Comparison of ENCODE assay signal across 15 cellular contexts in genomic region chr11:122114976-122115375, GRCh38. TPM values are rescaled to one million over a fixed set of nuclear protein-coding genes. Genes with fewer than 3 reads are reported as not detected.
DNase-seq lines count a peak whose midpoint lies in the region; ATAC-seq and TF ChIP-seq lines count a peak whose summit lies in the region.
"Had no signal": no experiment of that assay in that cellular context is flagged by ENCODE, and none has a peak within 500 bp of the region (broad histone marks: within the 10 kb centered on the region; RNA-seq: fewer than 3 reads in every experiment).

No MANE protein-coding gene starts in this region.

- peaks cover 58% of the 10 kb centered on the region for H4K20me1 ChIP-seq in osteoblast (ENCODE audit: insufficient read depth, low read length)

- DNase-seq in HFFc6 (no peak), breast epithelium (ENCODE audit: low spot score in 2 of 2) (no peak), osteoblast (ENCODE audit: insufficient read length, low spot score, missing footprints) (no peak), vagina (ENCODE audit: extremely low spot score in 2 of 2) (no peak), lower leg skin (ENCODE audit: low spot score in 2 of 2) (no peak), dedifferentiated amniotic fluid mesenchymal stem cell (ENCODE audit: extremely low spot score) (no peak)
- DNase-seq: CD8-positive, alpha-beta memory T cell; NCI-H1417 treated with DMSO at 0.1 percent for 48 hours; NCI-H2029 treated with DMSO at 0.1 percent for 48 hours; NCI-H2171; NCI-H446 treated with DMSO at 0.1 percent for 48 hours; NK-92 treated with Interleukin-12 subunit alpha and Interleukin-12 subunit beta, amount 100 ng/mL, for 24 hours; Peyer's patch had no signal

- no peak for TF ChIP-seq CTCF in HFFc6 (IDR thresholded peaks at IDR 0.05)
- TF ChIP-seq CTCF in breast epithelium (IDR thresholded peaks at IDR 0.05): no peak
- TF ChIP-seq CTCF in osteoblast (IDR thresholded peaks at IDR 0.05; ENCODE audit: extremely low read depth, low read depth, low read length): no peak
- no peak for TF ChIP-seq CTCF in vagina (IDR thresholded peaks at IDR 0.05)
- no peak for TF ChIP-seq CTCF in lower leg skin (IDR thresholded peaks at IDR 0.05)

- H3K4me1 ChIP-seq in breast epithelium (peaks cover 0 to 3% of the 10 kb centered on the region in 2 donors), osteoblast (ENCODE audit: insufficient read depth, low read length) (peaks cover 68% of the 10 kb centered on the region), vagina (peaks cover 16% of the 10 kb centered on the region)
- H3K4me1 ChIP-seq: Peyer's patch, SJSA1 had no signal

- peaks cover 87% of the 10 kb centered on the region for H3K36me3 Mint-ChIP-seq in HFFc6 (ENCODE audit: low read depth)
- H3K36me3 Mint-ChIP-seq: CD8-positive, alpha-beta memory T cell had no signal

- no peaks in the 10 kb centered on the region for H3K27me3 ChIP-seq in breast epithelium
- no peaks in the 10 kb centered on the region for H3K27me3 ChIP-seq in osteoblast (ENCODE audit: insufficient read depth, low read length)
- H3K27me3 ChIP-seq in vagina: no peaks in the 10 kb centered on the region
- H3K27me3 ChIP-seq: Peyer's patch, SJSA1 had no signal

- no peak overlapping the region for H3K4me3 Mint-ChIP-seq in HFFc6
- H3K4me3 Mint-ChIP-seq: CD8-positive, alpha-beta memory T cell had no signal

- no peaks in the 10 kb centered on the region for H3K9me3 Mint-ChIP-seq in HFFc6

- WGBS in lower leg skin, 2 donors: 68 to 77% methylated on average over 2 of the region's 2 CpGs

- peak overlapping the region; percentile 27 for H3K4me2 ChIP-seq in osteoblast (ENCODE audit: insufficient read depth, low read length)

- H3K36me3 ChIP-seq in breast epithelium (no peaks in the 10 kb centered on the region), osteoblast (ENCODE audit: insufficient read depth, low read length) (peaks cover 85% of the 10 kb centered on the region), vagina (no peaks in the 10 kb centered on the region)
- H3K36me3 ChIP-seq: Peyer's patch had no signal

- H3K4me3 ChIP-seq in breast epithelium: no peak overlapping the region
- no peak overlapping the region for H3K4me3 ChIP-seq in osteoblast (ENCODE audit: insufficient read depth, low read length)
- H3K4me3 ChIP-seq in vagina: no peak overlapping the region
- no peak overlapping the region for H3K4me3 ChIP-seq in lower leg skin (ENCODE audit: low read depth, poor library complexity, severe bottlenecking)
- H3K4me3 ChIP-seq: Peyer's patch, SJSA1 had no signal

- no peaks in the 10 kb centered on the region; the same call in none of the 2 replicates for H3K27me3 Mint-ChIP-seq in HFFc6 (ENCODE audit: insufficient read depth)

- no peak for ATAC-seq in HG02852 (IDR thresholded peaks at IDR 0.05; ENCODE audit: unreplicated experiment)

- peak overlapping the region; percentile 65 for H3K27ac Mint-ChIP-seq in HFFc6
- H3K27ac Mint-ChIP-seq: CD8-positive, alpha-beta memory T cell had no signal

- no peak overlapping the region for H2AFZ ChIP-seq in osteoblast (ENCODE audit: low read length)

- no peaks in the 10 kb centered on the region for H3K9me3 ChIP-seq in breast epithelium
- H3K9me3 ChIP-seq in osteoblast (ENCODE audit: low read depth, low read length): no peaks in the 10 kb centered on the region
- H3K9me3 ChIP-seq in vagina: no peaks in the 10 kb centered on the region
- H3K9me3 ChIP-seq: Peyer's patch, SJSA1 had no signal

- intact Hi-C loops in breast epithelium (cut with DNase I; ENCODE audit: low total_unique reads): no loop called here
- intact Hi-C loops in vagina (cut with DNase I): no loop called here
- intact Hi-C loops in lower leg skin (cut with DNase I; ENCODE audit: low total_unique reads): no loop called here

- peaks cover 88% of the 10 kb centered on the region for H3K79me2 ChIP-seq in osteoblast (ENCODE audit: insufficient read depth, low read length)

- peaks cover 87% of the 10 kb centered on the region for H3K4me1 Mint-ChIP-seq in HFFc6 (ENCODE audit: low read depth)
- H3K4me1 Mint-ChIP-seq: CD8-positive, alpha-beta memory T cell had no signal

- H3K27ac ChIP-seq in breast epithelium: peak overlapping the region; percentile 39 to 74
- peak overlapping the region; percentile 35 for H3K27ac ChIP-seq in osteoblast (ENCODE audit: low read depth, low read length)
- H3K27ac ChIP-seq in vagina: peak overlapping the region; percentile 58
- H3K27ac ChIP-seq: Peyer's patch, SJSA1 had no signal

- TF ChIP-seq POLR2A in breast epithelium (IDR thresholded peaks at IDR 0.05) (no peak), vagina (IDR thresholded peaks at IDR 0.05) (no peak), lower leg skin (IDR thresholded peaks at IDR 0.05) (no peak)

RNA-seq across cellular contexts. Expression of gene BLID, which starts 1.0 kb away (rescaled TPM):
- total RNA-seq in HFFc6 (2021; fragmentation: NEBNext Ultra II Directional; extraction: Animal tissue kit (Norgen Biotek cat#: 25700)): 1 to 10 TPM in 5 of 6 experiments, under 1 TPM in 1; 0.85 to 1.6 (median 1.2) TPM
- 1 to 10 TPM; 2.0 to 2.8 (median 2.4) TPM for total RNA-seq in breast epithelium
- total RNA-seq in osteoblast: 18.1 and 20.0 TPM in 2 replicates
- total RNA-seq in vagina: 5.9 TPM
- total RNA-seq in lower leg skin: under 1 TPM in 1 of 4 donors, not detected in 3; 0.75 TPM
- total RNA-seq: CD8-positive, alpha-beta memory T cell; Peyer's patch had no signal
